In the genomic region with DNA sequence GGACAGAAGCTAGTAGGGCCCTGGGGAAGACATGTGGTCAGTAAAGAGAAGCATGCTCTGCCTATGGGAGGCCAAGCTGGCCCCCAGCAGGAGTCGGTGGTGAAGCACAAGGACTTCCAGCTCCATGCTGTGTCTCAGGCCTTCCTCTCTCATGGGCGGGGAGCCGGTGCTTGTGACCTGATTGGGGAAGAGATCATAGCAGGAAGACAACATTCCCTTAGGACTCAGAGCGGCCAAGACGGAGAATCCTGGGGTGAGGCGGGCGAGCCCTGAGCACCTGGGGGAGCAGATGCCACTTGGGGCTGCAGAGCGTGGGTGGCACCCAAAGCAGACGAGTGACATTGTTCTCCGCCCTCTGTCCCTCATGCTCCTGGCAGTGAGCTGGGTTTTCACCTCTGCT, we compare ENCODE assay signal across 18 cellular contexts. TPM values are rescaled to one million over a fixed set of nuclear protein-coding genes. Genes with fewer than 3 reads are reported as not detected.
DNase-seq lines count a peak whose midpoint lies in the region; ATAC-seq and TF ChIP-seq lines count a peak whose summit lies in the region.
"Had no signal": no experiment of that assay in that cellular context is flagged by ENCODE, and none has a peak within 500 bp of the region (broad histone marks: within the 10 kb centered on the region; RNA-seq: fewer than 3 reads in every experiment).

No MANE protein-coding gene starts in this region.

- intact Hi-C loops in spleen (cut with DNase I; ENCODE audit: low total_unique reads): no loop called here

- H3K27me3 ChIP-seq in neural progenitor cell (no peaks in the 10 kb centered on the region), spleen (replicated peaks in 1 of 7) (peaks cover 0 to 23% (median 0%) of the 10 kb centered on the region in 7 donors)

- no peaks in the 10 kb centered on the region for H3K27me3 Mint-ChIP-seq in activated CD8-positive, alpha-beta memory T cell treated with anti-CD3 and anti-CD28 coated beads, Interleukin-2, amount 10 ng/mL, durations not matched to agents 7 days and 5 days
- H3K27me3 Mint-ChIP-seq in neural progenitor cell (ENCODE audit: insufficient read depth, low read depth) (peaks cover 8% of the 10 kb centered on the region), glutamatergic neuron (ENCODE audit: unreplicated experiment) (peaks cover 8% of the 10 kb centered on the region)

- no peaks in the 10 kb centered on the region for H3K36me3 Mint-ChIP-seq in activated CD8-positive, alpha-beta memory T cell treated with anti-CD3 and anti-CD28 coated beads, Interleukin-2, amount 10 ng/mL, durations not matched to agents 7 days and 5 days
- H3K36me3 Mint-ChIP-seq in neural progenitor cell (no peaks in the 10 kb centered on the region), glutamatergic neuron (ENCODE audit: unreplicated experiment) (peaks cover 12% of the 10 kb centered on the region)

- H3F3A ChIP-seq in neural progenitor cell (ENCODE audit: low read depth): no peaks in the 10 kb centered on the region

- ATAC-seq in activated CD8-positive, alpha-beta memory T cell treated with anti-CD3 and anti-CD28 coated beads, Interleukin-2, amount 10 ng/mL, durations not matched to agents 7 days and 5 days: no peak
- ATAC-seq: A549, HCT116 had no signal

- H3K4me1 ChIP-seq in neural progenitor cell (no peaks in the 10 kb centered on the region), spleen (no peaks in the 10 kb centered on the region)
- H3K4me1 ChIP-seq: Caco-2 had no signal

- TF ChIP-seq CTCF in neural progenitor cell (IDR thresholded peaks at IDR 0.05) (no peak), spleen (IDR thresholded peaks at IDR 0.05 in 8 of 11, conservative IDR thresholded peaks at IDR 0.05 in 3 of 11) (no peak), glutamatergic neuron (IDR thresholded peaks at IDR 0.05; ENCODE audit: partially characterized antibody, unreplicated experiment) (no peak)

- no peak overlapping the region for H2AFZ ChIP-seq in neural progenitor cell (replicated peaks)

- H3K4me1 Mint-ChIP-seq in activated CD8-positive, alpha-beta memory T cell treated with anti-CD3 and anti-CD28 coated beads, Interleukin-2, amount 10 ng/mL, durations not matched to agents 7 days and 5 days: peaks cover 8% of the 10 kb centered on the region
- H3K4me1 Mint-ChIP-seq in neural progenitor cell (no peaks in the 10 kb centered on the region), glutamatergic neuron (ENCODE audit: low read depth, unreplicated experiment) (no peaks in the 10 kb centered on the region)

- peak; percentile 30 for DNase-seq in activated CD8-positive, alpha-beta memory T cell treated with anti-CD3 and anti-CD28 coated beads for 24 hours
- DNase-seq in activated CD8-positive, alpha-beta memory T cell treated with anti-CD3 and anti-CD28 coated beads, Interleukin-2, amount 10 ng/mL, durations not matched to agents 7 days and 5 days: no peak
- DNase-seq in neural progenitor cell (ENCODE audit: low spot score): no peak
- DNase-seq in spleen: peak; percentile 42
- DNase-seq in cerebellum (ENCODE audit: low spot score): no peak
- no peak for DNase-seq in glutamatergic neuron
- DNase-seq in GM19238 (ENCODE audit: insufficient read length, low spot score): no peak
- DNase-seq: AML-193; Caco-2; CD4-positive, alpha-beta T cell; GOT3; HFFc6; IMR-90 had no signal

- H3K4me2 ChIP-seq in neural progenitor cell: no peak overlapping the region
- H3K4me2 ChIP-seq: A549 had no signal

- H3K9me3 Mint-ChIP-seq in activated CD8-positive, alpha-beta memory T cell treated with anti-CD3 and anti-CD28 coated beads, Interleukin-2, amount 10 ng/mL, durations not matched to agents 7 days and 5 days (ENCODE audit: low read depth): no peaks in the 10 kb centered on the region
- H3K9me3 Mint-ChIP-seq in neural progenitor cell: peaks cover 23% of the 10 kb centered on the region
- peaks cover 11% of the 10 kb centered on the region for H3K9me3 Mint-ChIP-seq in glutamatergic neuron (ENCODE audit: unreplicated experiment)
- H3K9me3 Mint-ChIP-seq: CD4-positive, alpha-beta T cell had no signal

- H4K20me1 ChIP-seq in neural progenitor cell (ENCODE audit: low read depth): no peaks in the 10 kb centered on the region

- no peak for TF ChIP-seq POLR2A in spleen (IDR thresholded peaks at IDR 0.05)

- H3K9me3 ChIP-seq in neural progenitor cell (ENCODE audit: low read depth) (no peaks in the 10 kb centered on the region), spleen (peaks cover 0 to 12% (median 0%) of the 10 kb centered on the region in 8 donors)
- H3K9me3 ChIP-seq: A549, Caco-2 had no signal

- WGBS in spleen, 5 donors: 91 to 95% (median 94%) methylated on average over 9 to 10 of the region's 10 CpGs

- CTCF ChIA-PET in activated CD8-positive, alpha-beta memory T cell treated with anti-CD3 and anti-CD28 coated beads, Interleukin-2, amount 10 ng/mL, durations not matched to agents 7 days and 5 days (lab: Charles Lee): interaction anchor here (0.8 to 1.4 kb wide), 2 partner anchors 11 to 145 kb away, joined by 3 to 4 read pairs; no protein-coding TSS in a partner anchor

- H3K4me3 ChIP-seq in neural progenitor cell (no peak overlapping the region), spleen (no peak overlapping the region)
- H3K4me3 ChIP-seq: A549 had no signal

- H3K4me3 Mint-ChIP-seq in activated CD8-positive, alpha-beta memory T cell treated with anti-CD3 and anti-CD28 coated beads, Interleukin-2, amount 10 ng/mL, durations not matched to agents 7 days and 5 days: no peak overlapping the region
- H3K4me3 Mint-ChIP-seq in neural progenitor cell (no peak overlapping the region), glutamatergic neuron (ENCODE audit: unreplicated experiment) (no peak overlapping the region)
- H3K4me3 Mint-ChIP-seq: CD4-positive, alpha-beta T cell; HFFc6 had no signal

- no peak overlapping the region for H3K9ac ChIP-seq in neural progenitor cell

- no peaks in the 10 kb centered on the region for H3K36me3 ChIP-seq in neural progenitor cell
- no peaks in the 10 kb centered on the region for H3K36me3 ChIP-seq in spleen

- H3K79me2 ChIP-seq in neural progenitor cell (ENCODE audit: low read depth): no peaks in the 10 kb centered on the region

- H3K27ac ChIP-seq in neural progenitor cell (no peak overlapping the region), spleen (no peak overlapping the region)
- H3K27ac ChIP-seq: 22Rv1, C4-2B, HL-60 had no signal

- H3K27ac Mint-ChIP-seq in activated CD8-positive, alpha-beta memory T cell treated with anti-CD3 and anti-CD28 coated beads, Interleukin-2, amount 10 ng/mL, durations not matched to agents 7 days and 5 days: no peak overlapping the region
- H3K27ac Mint-ChIP-seq in neural progenitor cell (peak overlapping the region; percentile 88), glutamatergic neuron (ENCODE audit: unreplicated experiment) (no peak overlapping the region)
- H3K27ac Mint-ChIP-seq: CD4-positive, alpha-beta T cell; HFFc6 had no signal

RNA-seq across cellular contexts. Expression of a gene that starts 33.3 kb away (rescaled TPM):
- total RNA-seq in activated CD8-positive, alpha-beta memory T cell treated with anti-CD3 and anti-CD28 coated beads, Interleukin-2, amount 10 ng/mL, durations not matched to agents 7 days and 5 days: 10 to 100 TPM; 39.7 to 44.4 TPM
- total RNA-seq in neural progenitor cell (ENCODE audit: low replicate concordance) (28.6 and 38.5 TPM in 2 replicates), spleen (10 to 100 TPM; 17.9 to 26.5 (median 24.7) TPM), cerebellum (51.7 TPM), glutamatergic neuron (ENCODE audit: unreplicated experiment) (62.0 TPM)
- 1 to 10 TPM; 5.5 to 9.0 (median 6.0) TPM for polyA plus RNA-seq in spleen

Comparison
In these comparisons a context has a peak if more than half of its experiments do, and no peak if none do; other contexts are left out.
1. DNase-seq: peak in activated CD8-positive, alpha-beta memory T cell treated with anti-CD3 and anti-CD28 coated beads for 24 hours (single experiment) and spleen (single experiment); none in activated CD8-positive, alpha-beta memory T cell treated with anti-CD3 and anti-CD28 coated beads, Interleukin-2, amount 10 ng/mL, durations not matched to agents 7 days and 5 days (single experiment), neural progenitor cell (single experiment), cerebellum (single experiment), glutamatergic neuron (single experiment) and GM19238 (single experiment).